Comparison of ENCODE assay signal across 8 cellular contexts in the genomic region with DNA sequence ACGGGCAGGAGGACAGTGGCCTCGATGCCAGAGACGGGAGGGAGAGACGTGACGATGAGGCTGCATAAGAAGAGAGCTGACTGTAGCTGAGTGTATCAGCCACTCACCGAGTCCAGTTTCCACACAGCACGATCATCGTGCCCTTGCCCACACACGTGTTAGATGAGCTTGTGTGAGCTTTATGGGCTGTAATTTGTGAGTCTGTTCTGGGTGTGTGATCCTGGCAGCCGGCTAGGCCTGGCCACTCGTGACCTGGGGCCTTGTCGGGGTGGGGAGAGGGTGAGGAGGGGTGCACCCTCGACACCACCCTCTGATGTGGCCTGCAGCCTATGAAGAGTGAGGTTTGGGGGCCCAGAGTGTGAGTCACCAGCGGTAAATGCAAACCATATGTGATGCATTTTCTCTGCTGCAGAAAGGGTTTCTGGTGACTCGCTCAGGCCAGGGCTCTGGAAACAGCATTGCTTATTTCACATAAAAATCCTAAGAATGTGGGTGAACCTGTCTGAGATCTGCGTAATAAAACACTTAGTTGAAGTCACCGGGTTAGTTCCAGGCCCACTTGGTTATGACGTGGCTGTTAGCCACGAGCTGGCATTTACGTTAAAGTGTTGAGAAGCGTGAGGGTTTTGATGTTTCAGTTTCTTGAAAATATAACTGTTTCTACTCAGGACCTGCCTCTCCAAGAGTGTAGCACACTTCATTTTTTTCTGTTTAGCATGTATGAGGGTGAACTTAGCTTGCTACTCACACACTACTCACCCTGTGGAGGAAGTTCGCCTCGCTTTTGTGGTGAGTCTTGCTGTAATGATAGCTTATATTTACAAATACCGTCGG. TPM values are rescaled to one million over a fixed set of nuclear protein-coding genes. Genes with fewer than 3 reads are reported as not detected.
DNase-seq lines count a peak whose midpoint lies in the region; ATAC-seq and TF ChIP-seq lines count a peak whose summit lies in the region.

No MANE protein-coding gene starts in this region.

- WGBS in thyroid gland, 2 donors, result 39 to 46% methylated on average over 25 of the region's 25 CpGs

- peak overlapping the region in 3 of 8 donors; percentile 6 to 87 (median 74) for H3K4me3 Mint-ChIP-seq in naive B cell

- TF ChIP-seq POLR2A in thyroid gland (IDR thresholded peaks at IDR 0.05), result peak in 1 of 2 donors; percentile 23

- DNase-seq in HK-2 (ENCODE audit: unreplicated experiment) (peak; percentile 70), dermis blood vessel endothelial cell (peak; percentile 20), naive B cell (no peak), thyroid gland (peak; percentile 43 to 54), NCI-H146 treated with DMSO at 0.1 percent for 48 hours (lab: John Stamatoyannopoulos, UW; ENCODE audit: unreplicated experiment) (no peak), NCI-H2196 treated with DMSO at 0.1 percent for 48 hours (lab: John Stamatoyannopoulos, UW; ENCODE audit: unreplicated experiment) (no peak), posterior cingulate gyrus (no peak)
- DNase-seq in activated CD4-positive, alpha-beta T cell treated with anti-CD3 and anti-CD28 coated beads for 1 hour, result peak; percentile 26

- no peak for ATAC-seq in naive B cell (ENCODE audit: low read depth in 2 of 2)

- H3K9me3 ChIP-seq in thyroid gland, result no peaks in the 10 kb centered on the region

- peaks cover 11 to 12% of the 10 kb centered on the region in 2 donors for H3K36me3 ChIP-seq in thyroid gland

- no peaks in the 10 kb centered on the region for H3K27me3 Mint-ChIP-seq in naive B cell

- peaks cover 35 to 52% of the 10 kb centered on the region in 2 donors for H3K4me1 ChIP-seq in thyroid gland

- H3K4me1 Mint-ChIP-seq in naive B cell, result peaks cover 10 to 25% (median 14%) of the 10 kb centered on the region in 3 donors

- H3K9me3 Mint-ChIP-seq in naive B cell, result no peaks in the 10 kb centered on the region

- no peak overlapping the region for H3K4me3 ChIP-seq in thyroid gland (replicated peaks in 1 of 3)

- H3K36me3 Mint-ChIP-seq in naive B cell, result no peaks in the 10 kb centered on the region

- H3K27me3 ChIP-seq in thyroid gland, result no peaks in the 10 kb centered on the region

- intact Hi-C loops in thyroid gland (cut with DNase I), result no loop called here
- intact Hi-C loops in posterior cingulate gyrus (cut with DNase I), result no loop called here

- H3K27ac ChIP-seq in thyroid gland, result peak overlapping the region; percentile 61 to 94 (median 92)

- H3K27ac Mint-ChIP-seq in naive B cell, result peak overlapping the region in 4 of 6 donors; percentile 47 to 96 (median 90)

- TF ChIP-seq CTCF in thyroid gland (IDR thresholded peaks at IDR 0.05), result no peak

RNA-seq across cellular contexts. Expression of gene METRNL, which starts 4.2 kb away (rescaled TPM):
- total RNA-seq in dermis blood vessel endothelial cell (80.6 and 85.3 TPM in 2 replicates), thyroid gland (10 to 100 TPM; 57.5 to 89.7 (median 73.3) TPM)
- 1 to 10 TPM in 4 of 6 donors, under 1 TPM in 2; 0.69 to 4.5 (median 1.4) TPM for polyA plus RNA-seq in naive B cell (ENCODE audit: low read depth in 6 of 6)

Comparison
In these comparisons a context has a peak if more than half of its experiments do, and no peak if none do; other contexts are left out.
1. DNase-seq: peak in HK-2 (single experiment), activated CD4-positive, alpha-beta T cell treated with anti-CD3 and anti-CD28 coated beads for 1 hour (single experiment), dermis blood vessel endothelial cell (single experiment) and thyroid gland (2 of 2); none in naive B cell (single experiment), NCI-H146 treated with DMSO at 0.1 percent for 48 hours (single experiment), NCI-H2196 treated with DMSO at 0.1 percent for 48 hours (single experiment) and posterior cingulate gyrus (0 of 10).